In genomic region chr12:123075591-123076171, GRCh38 we compare ENCODE assay signal across 8 cellular contexts.
A peak's percentile ranks its signal among the peaks of the same experiment; 100 is the strongest.
DNase-seq lines count a peak whose midpoint lies in the region; ATAC-seq and TF ChIP-seq lines count a peak whose summit lies in the region.

No MANE protein-coding gene starts in this region.

- POLR2A ChIA-PET in A673 (lab: Charles Lee; ENCODE audit: low non-redundant PET) (no interaction called here), HEK293T (lab: Yijun Ruan, JAX) (interaction anchor here (0.8 to 2.0 kb wide), 3 partner anchors 20 to 157 kb away, joined by 3 to 6 read pairs (median 5); partner anchors contain the start of genes MPHOSPH9, MTRFR and OGFOD2), activated B cell treated with CpG ODN at 0.5 μM for 24 hours (lab: Charles Lee) (interaction anchor here (0.6 to 3.6 kb wide), 4 partner anchors 8 to 1540 kb away, joined by 3 to 14 read pairs (median 4); partner anchors contain the start of genes MPHOSPH9 and MTRFR)

- ATAC-seq in activated B cell treated with CpG ODN at 0.5 μM for 24 hours (ENCODE audit: low read depth) = peak; percentile 88

- DNase-seq in A673 (ENCODE audit: low spot score) = peak; percentile 30
- DNase-seq in HEK293T (ENCODE audit: extremely low spot score) = peak; percentile 62
- no peak for DNase-seq in activated B cell treated with CpG ODN at 0.5 μM for 24 hours
- DNase-seq in central memory CD4-positive, alpha-beta T cell = peak; percentile 70
- DNase-seq in HuH-7.5 (ENCODE audit: low spot score) = no peak
- no peak for DNase-seq in hippocampal formation (lab: John Stamatoyannopoulos, UW)

- H3K36me3 Mint-ChIP-seq in activated B cell treated with CpG ODN at 0.5 μM for 24 hours (ENCODE audit: low read depth) = no peaks in the 10 kb centered on the region
- H3K36me3 Mint-ChIP-seq in nephron (ENCODE audit: low read depth) = no peaks in the 10 kb centered on the region

- H3K4me3 ChIP-seq in A673 (ENCODE audit: low read depth, low read length, poor library complexity, severe bottlenecking) = no peak overlapping the region

- H3K27ac Mint-ChIP-seq in activated B cell treated with CpG ODN at 0.5 μM for 24 hours (peak overlapping the region; percentile 76), nephron (peak overlapping the region; percentile 1 to 81 (median 73))

- H3K9me3 Mint-ChIP-seq in activated B cell treated with CpG ODN at 0.5 μM for 24 hours (no peaks in the 10 kb centered on the region), nephron (no peaks in the 10 kb centered on the region)

- peaks cover 32% of the 10 kb centered on the region for H3K4me1 Mint-ChIP-seq in activated B cell treated with CpG ODN at 0.5 μM for 24 hours
- H3K4me1 Mint-ChIP-seq in nephron = peaks cover 56% of the 10 kb centered on the region

- CTCF ChIA-PET in A673 (lab: Charles Lee) = no interaction called here
- CTCF ChIA-PET in HEK293T (lab: Yijun Ruan, JAX) = interaction anchor here (0.8 to 1.3 kb wide), 3 partner anchors 11 to 33 kb away, joined by 3 to 6 read pairs (median 3); no protein-coding TSS in a partner anchor
- CTCF ChIA-PET in activated B cell treated with CpG ODN at 0.5 μM for 24 hours (lab: Charles Lee) = interaction anchor here (1.0 to 1.6 kb wide), 2 partner anchors 28 to 32 kb away, joined by 3 to 8 read pairs; no protein-coding TSS in a partner anchor

- H3K36me3 ChIP-seq in A673 (ENCODE audit: insufficient read depth, low read length, poor library complexity, severe bottlenecking) = no peaks in the 10 kb centered on the region

- H3K27me3 ChIP-seq in A673 (replicated peaks; ENCODE audit: insufficient read depth, low read depth, low read length, poor library complexity) = no peaks in the 10 kb centered on the region

- BruUV-seq in A673 (replicated peaks; lab: Mats Ljungman, UMichigan) = no TSS peak

- intact Hi-C loops in A673 (cut with micrococcal nuclease; ENCODE audit: unreplicated experiment) (no loop called here), activated B cell treated with CpG ODN at 0.5 μM for 24 hours (cut with micrococcal nuclease) (loop anchor here (1.0 to 2.0 kb wide), 2 partner anchors 9 to 67 kb away; no protein-coding TSS in a partner anchor)

- H3K4me1 ChIP-seq in A673 (ENCODE audit: insufficient read depth, low read length, poor library complexity, severe bottlenecking) = no peaks in the 10 kb centered on the region

- TF ChIP-seq CTCF in A673 (conservative IDR thresholded peaks at IDR 0.05; ENCODE audit: low read depth, low read length) (no peak), activated B cell treated with CpG ODN at 0.5 μM for 24 hours (IDR thresholded peaks at IDR 0.05) (no peak), nephron (IDR thresholded peaks at IDR 0.05; ENCODE audit: unreplicated experiment in 3 of 3) (peak in 1 of 3 experiments; percentile 24)

- H3K27ac ChIP-seq in A673 (ENCODE audit: low read depth, low read length, poor library complexity, severe bottlenecking) = no peak overlapping the region
- H3K27ac ChIP-seq in temporal lobe (ENCODE audit: low read depth, low read length) = peak overlapping the region; percentile 22

- no peaks in the 10 kb centered on the region for H3K9me3 ChIP-seq in A673 (ENCODE audit: low read depth, low read length, poor library complexity, severe bottlenecking)

- no peaks in the 10 kb centered on the region for H3K27me3 Mint-ChIP-seq in activated B cell treated with CpG ODN at 0.5 μM for 24 hours
- peaks cover 21% of the 10 kb centered on the region for H3K27me3 Mint-ChIP-seq in nephron (ENCODE audit: low read depth)

- peak overlapping the region; percentile 36 for H3K4me3 Mint-ChIP-seq in activated B cell treated with CpG ODN at 0.5 μM for 24 hours
- H3K4me3 Mint-ChIP-seq in nephron = peak overlapping the region in 1 of 3 experiments; percentile 38

TF ChIP-seq in HEK293T, 16 proteins besides CTCF, POLR2A, EP300 and RAD21:
- TF ChIP-seq PKNOX1 (IDR thresholded peaks at IDR 0.05) (peak; percentile 56), SUZ12 (IDR thresholded peaks at IDR 0.05) (no peak)

Comparison
In these comparisons a context has a peak if more than half of its experiments do, and no peak if none do; other contexts are left out.
1. DNase-seq: peak in A673 (single experiment), HEK293T (single experiment) and central memory CD4-positive, alpha-beta T cell (single experiment); none in activated B cell treated with CpG ODN at 0.5 μM for 24 hours (single experiment), HuH-7.5 (single experiment) and hippocampal formation (0 of 2).